ENCODE assay signal across 8 cellular contexts in genomic region chr2:17643031-17643615, GRCh38.
A peak's percentile ranks its signal among the peaks of the same experiment; 100 is the strongest.
DNase-seq lines count a peak whose midpoint lies in the region; ATAC-seq and TF ChIP-seq lines count a peak whose summit lies in the region.
"Had no signal": no experiment of that assay in that cellular context is flagged by ENCODE, and none has a peak within 500 bp of the region (broad histone marks: within the 10 kb centered on the region; RNA-seq: fewer than 3 reads in every experiment).

No MANE protein-coding gene starts in this region.

- no peak overlapping the region for H3K4me3 Mint-ChIP-seq in activated T-helper 1 cell treated with anti-CD3 and anti-CD28 coated beads, Interleukin-12 subunit alpha, Interleukin-12 subunit beta, Interleukin-2, Interleukin-4 antibody, amounts not matched to agents 30 ng/mL and 10 ng/mL and 1 ng/mL, durations not matched to agents 14 hours and 24 hours and 36 hours
- H3K4me3 Mint-ChIP-seq: IgD-negative memory B cell had no signal

- no peaks in the 10 kb centered on the region for H3K4me1 Mint-ChIP-seq in activated T-helper 1 cell treated with anti-CD3 and anti-CD28 coated beads, Interleukin-12 subunit alpha, Interleukin-12 subunit beta, Interleukin-2, Interleukin-4 antibody, amounts not matched to agents 30 ng/mL and 10 ng/mL and 1 ng/mL, durations not matched to agents 14 hours and 24 hours and 36 hours (ENCODE audit: low read depth)

- H3K27ac ChIP-seq in esophagus squamous epithelium (peak overlapping the region; percentile 47 to 77 (median 72)), gastrocnemius medialis (peak overlapping the region in 1 of 4 donors; percentile 32)

- H3K27me3 ChIP-seq in NT2/D1 (ENCODE audit: insufficient read depth, insufficient read length) (no peaks in the 10 kb centered on the region), esophagus squamous epithelium (no peaks in the 10 kb centered on the region), gastrocnemius medialis (no peaks in the 10 kb centered on the region)

- H3K4me1 ChIP-seq in NT2/D1 (ENCODE audit: insufficient read depth, insufficient read length): peaks cover 5% of the 10 kb centered on the region
- H3K4me1 ChIP-seq in esophagus squamous epithelium: peaks cover 0 to 48% (median 27%) of the 10 kb centered on the region in 3 donors
- peaks cover 8 to 19% of the 10 kb centered on the region in 2 donors for H3K4me1 ChIP-seq in gastrocnemius medialis

- H3K4me3 ChIP-seq in NT2/D1 (ENCODE audit: insufficient read length, low read depth): no peak overlapping the region
- no peak overlapping the region for H3K4me3 ChIP-seq in esophagus squamous epithelium
- no peak overlapping the region for H3K4me3 ChIP-seq in gastrocnemius medialis

- no peaks in the 10 kb centered on the region for H3K27me3 Mint-ChIP-seq in activated T-helper 1 cell treated with anti-CD3 and anti-CD28 coated beads, Interleukin-12 subunit alpha, Interleukin-12 subunit beta, Interleukin-2, Interleukin-4 antibody, amounts not matched to agents 30 ng/mL and 10 ng/mL and 1 ng/mL, durations not matched to agents 14 hours and 24 hours and 36 hours (ENCODE audit: insufficient read depth)
- H3K27me3 Mint-ChIP-seq: IgD-negative memory B cell had no signal

- 12 to 38% methylated on average over 4 to 6 of the region's 6 CpGs for WGBS in esophagus squamous epithelium, 2 donors

- no peaks in the 10 kb centered on the region for H3K36me3 Mint-ChIP-seq in activated T-helper 1 cell treated with anti-CD3 and anti-CD28 coated beads, Interleukin-12 subunit alpha, Interleukin-12 subunit beta, Interleukin-2, Interleukin-4 antibody, amounts not matched to agents 30 ng/mL and 10 ng/mL and 1 ng/mL, durations not matched to agents 14 hours and 24 hours and 36 hours (ENCODE audit: low read depth)
- H3K36me3 Mint-ChIP-seq: IgD-negative memory B cell had no signal

- in situ Hi-C loops in gastrocnemius medialis (cut with MboI; ENCODE audit: low sequenced_read_pairs in 4 of 4): no loop called here

- H3K9ac ChIP-seq in NT2/D1 (ENCODE audit: insufficient read length, low read depth): no peak overlapping the region

- DNase-seq in GOT3 (lab: John Stamatoyannopoulos, UW): peak; percentile 5
- peak; percentile 27 for DNase-seq in NT2/D1 (ENCODE audit: low read depth, low spot score)
- no peak for DNase-seq in esophagus squamous epithelium (lab: John Stamatoyannopoulos, UW)
- DNase-seq in gastrocnemius medialis: peak; percentile 14 to 25
- DNase-seq in activated T-helper 1 cell treated with anti-CD3 and anti-CD28 coated beads, Interleukin-12 subunit alpha, Interleukin-12 subunit beta, Interleukin-2, Interleukin-4 antibody, amounts not matched to agents 30 ng/mL and 10 ng/mL and 1 ng/mL, durations not matched to agents 14 hours and 24 hours and 36 hours (ENCODE audit: low spot score): no peak
- no peak for DNase-seq in NCI-H526 treated with DMSO at 0.1 percent for 48 hours (lab: John Stamatoyannopoulos, UW)

- TF ChIP-seq POLR2A in esophagus squamous epithelium (IDR thresholded peaks at IDR 0.05) (no peak), gastrocnemius medialis (IDR thresholded peaks at IDR 0.05) (no peak)

- H3K36me3 ChIP-seq in NT2/D1 (ENCODE audit: insufficient read depth, insufficient read length, low read length) (no peaks in the 10 kb centered on the region), esophagus squamous epithelium (peaks cover 0 to 7% (median 0%) of the 10 kb centered on the region in 3 donors), gastrocnemius medialis (no peaks in the 10 kb centered on the region)

- intact Hi-C loops in esophagus squamous epithelium (cut with DNase I): no loop called here
- intact Hi-C loops in gastrocnemius medialis (cut with DNase I; ENCODE audit: low total_unique reads): no loop called here
- intact Hi-C loops in activated T-helper 1 cell treated with anti-CD3 and anti-CD28 coated beads, Interleukin-12 subunit alpha, Interleukin-12 subunit beta, Interleukin-2, Interleukin-4 antibody, amounts not matched to agents 30 ng/mL and 10 ng/mL and 1 ng/mL, durations not matched to agents 14 hours and 24 hours and 36 hours (cut with micrococcal nuclease): loop anchor here (10.0 kb wide), 1 partner anchor 532 kb away; no protein-coding TSS in a partner anchor

- H3K9me3 Mint-ChIP-seq in activated T-helper 1 cell treated with anti-CD3 and anti-CD28 coated beads, Interleukin-12 subunit alpha, Interleukin-12 subunit beta, Interleukin-2, Interleukin-4 antibody, amounts not matched to agents 30 ng/mL and 10 ng/mL and 1 ng/mL, durations not matched to agents 14 hours and 24 hours and 36 hours: no peaks in the 10 kb centered on the region
- H3K9me3 Mint-ChIP-seq: IgD-negative memory B cell had no signal

- H3K27ac Mint-ChIP-seq in activated T-helper 1 cell treated with anti-CD3 and anti-CD28 coated beads, Interleukin-12 subunit alpha, Interleukin-12 subunit beta, Interleukin-2, Interleukin-4 antibody, amounts not matched to agents 30 ng/mL and 10 ng/mL and 1 ng/mL, durations not matched to agents 14 hours and 24 hours and 36 hours: no peak overlapping the region

- TF ChIP-seq CTCF in esophagus squamous epithelium (IDR thresholded peaks at IDR 0.05): no peak
- TF ChIP-seq CTCF in gastrocnemius medialis (IDR thresholded peaks at IDR 0.05 in 4 of 5, conservative IDR thresholded peaks at IDR 0.05 in 1 of 5): no peak

- H3K9me3 ChIP-seq in NT2/D1 (ENCODE audit: insufficient read depth, low read length) (no peaks in the 10 kb centered on the region), esophagus squamous epithelium (no peaks in the 10 kb centered on the region), gastrocnemius medialis (no peaks in the 10 kb centered on the region)

- peak; percentile 61 to 76 for ATAC-seq in gastrocnemius medialis
- ATAC-seq in HG03280 (IDR thresholded peaks at IDR 0.05; ENCODE audit: unreplicated experiment): no peak

Comparison
In these comparisons a context has a peak if more than half of its experiments do, and no peak if none do; other contexts are left out.
1. DNase-seq: peak in GOT3 (single experiment), NT2/D1 (single experiment) and gastrocnemius medialis (2 of 2); none in esophagus squamous epithelium (single experiment), activated T-helper 1 cell treated with anti-CD3 and anti-CD28 coated beads, Interleukin-12 subunit alpha, Interleukin-12 subunit beta, Interleukin-2, Interleukin-4 antibody, amounts not matched to agents 30 ng/mL and 10 ng/mL and 1 ng/mL, durations not matched to agents 14 hours and 24 hours and 36 hours (single experiment) and NCI-H526 treated with DMSO at 0.1 percent for 48 hours (single experiment).